17 cellular contexts compared by ENCODE assay signal in the genomic region with DNA sequence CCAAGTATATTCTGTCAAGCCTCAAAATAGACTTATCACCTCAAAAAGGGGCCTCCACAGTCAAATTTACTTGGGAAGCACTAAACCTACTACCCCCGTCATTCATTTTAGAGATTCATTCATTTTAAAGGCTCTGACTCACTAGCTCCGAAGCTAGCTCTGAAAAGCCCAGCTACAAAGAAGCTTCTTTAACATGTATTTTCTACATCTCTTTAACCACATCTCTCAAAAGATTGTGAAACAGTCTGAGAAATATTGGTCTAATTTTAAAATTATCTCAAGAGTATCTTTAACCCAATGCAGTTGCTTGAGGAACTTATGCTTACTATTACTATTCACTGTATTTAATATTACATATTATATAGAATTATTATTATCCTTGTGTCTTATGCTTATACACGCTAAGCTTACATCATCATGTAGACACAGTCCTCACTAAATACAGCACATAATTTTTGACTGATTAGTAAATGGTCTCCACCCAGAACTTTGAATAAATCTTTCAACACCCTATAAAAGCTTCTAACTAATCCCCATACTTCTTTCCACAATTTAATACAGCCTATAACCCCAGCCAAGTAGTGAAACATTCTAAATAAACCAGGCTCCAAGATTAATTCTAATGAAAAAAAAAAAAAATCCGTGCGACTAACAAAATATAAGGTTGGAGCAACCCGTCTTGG. TPM values are rescaled to one million over a fixed set of nuclear protein-coding genes. Genes with fewer than 3 reads are reported as not detected.
DNase-seq lines count a peak whose midpoint lies in the region; ATAC-seq and TF ChIP-seq lines count a peak whose summit lies in the region.
"Had no signal": no experiment of that assay in that cellular context is flagged by ENCODE, and none has a peak within 500 bp of the region (broad histone marks: within the 10 kb centered on the region; RNA-seq: fewer than 3 reads in every experiment).

No MANE protein-coding gene starts in this region.

- no peaks in the 10 kb centered on the region for H3K9me3 ChIP-seq in sigmoid colon
- H3K9me3 ChIP-seq: Peyer's patch had no signal

- ATAC-seq in GM18519 (IDR thresholded peaks at IDR 0.05; ENCODE audit: low FRiP score, unreplicated experiment) (no peak), HG02588 (IDR thresholded peaks at IDR 0.05; ENCODE audit: unreplicated experiment) (no peak)
- ATAC-seq: activated CD8-positive, alpha-beta memory T cell treated with anti-CD3 and anti-CD28 coated beads, Interleukin-2, amount 10 ng/mL, durations not matched to agents 7 days and 5 days had no signal

- H3K4me3 ChIP-seq in sigmoid colon, result peak overlapping the region in 3 of 4 donors; percentile 78 to 97 (median 97)
- H3K4me3 ChIP-seq: Peyer's patch had no signal

- peaks cover 0 to 32% (median 2%) of the 10 kb centered on the region in 4 donors for H3K36me3 ChIP-seq in sigmoid colon
- H3K36me3 ChIP-seq: Peyer's patch had no signal

- peaks cover 0 to 84% (median 60%) of the 10 kb centered on the region in 4 donors for H3K4me1 ChIP-seq in sigmoid colon
- H3K4me1 ChIP-seq: Peyer's patch had no signal

- peak overlapping the region; percentile 35 for H3K27ac ChIP-seq in epithelial cell of prostate
- peak overlapping the region; percentile 39 to 99 (median 94) for H3K27ac ChIP-seq in sigmoid colon
- H3K27ac ChIP-seq: Peyer's patch had no signal

- H3K27me3 ChIP-seq in sigmoid colon, result no peaks in the 10 kb centered on the region
- H3K27me3 ChIP-seq: Peyer's patch had no signal

- peaks cover 0 to 11% of the 10 kb centered on the region in 2 donors for H3K36me3 Mint-ChIP-seq in CD14-positive monocyte

- H3K4me1 Mint-ChIP-seq in CD14-positive monocyte, result peaks cover 53% of the 10 kb centered on the region
- H3K4me1 Mint-ChIP-seq: activated CD8-positive, alpha-beta memory T cell treated with anti-CD3 and anti-CD28 coated beads, Interleukin-2, amount 10 ng/mL, durations not matched to agents 7 days and 5 days had no signal

- DNase-seq in CD14-positive monocyte (ENCODE audit: low spot score), result no peak
- DNase-seq in MV-4-11 (lab: John Stamatoyannopoulos, UW), result peak; percentile 29
- DNase-seq in epithelial cell of prostate (ENCODE audit: low read depth, low spot score), result no peak
- DNase-seq in sigmoid colon, result no peak
- no peak for DNase-seq in DMS53 treated with DMSO at 0.1 percent for 48 hours (lab: John Stamatoyannopoulos, UW; ENCODE audit: unreplicated experiment)
- DNase-seq in central memory CD4-positive, alpha-beta T cell, result no peak
- DNase-seq: activated CD4-positive, CD25-positive, alpha-beta regulatory T cell; activated CD8-positive, alpha-beta memory T cell treated with anti-CD3 and anti-CD28 coated beads, Interleukin-2, amount 10 ng/mL, durations not matched to agents 7 days and 5 days; activated gamma-delta T cell; C1 segment of cervical spinal cord; DMS79 treated with DMSO at 0.1 percent for 48 hours; effector CD4-positive, alpha-beta T cell; NCI-H446 treated with DMSO at 0.1 percent for 48 hours; Peyer's patch; stimulated activated CD4-positive, alpha-beta T cell treated with anti-CD3 and anti-CD28 coated beads, Interleukin-4, amount 100 ng/mL, for 4 hours had no signal

- WGBS in sigmoid colon, 2 donors, result 87 to 94% methylated on average over 6 of the region's 6 CpGs

- no peak for TF ChIP-seq POLR2A in sigmoid colon (IDR thresholded peaks at IDR 0.05)

- TF ChIP-seq CTCF in CD14-positive monocyte (IDR thresholded peaks at IDR 0.05), result no peak
- TF ChIP-seq CTCF in sigmoid colon (IDR thresholded peaks at IDR 0.05), result no peak

- TF ChIP-seq EP300 in sigmoid colon (IDR thresholded peaks at IDR 0.05), result no peak

- peak overlapping the region; percentile 56 to 87 (median 73) for H3K27ac Mint-ChIP-seq in CD14-positive monocyte
- H3K27ac Mint-ChIP-seq: activated CD8-positive, alpha-beta memory T cell treated with anti-CD3 and anti-CD28 coated beads, Interleukin-2, amount 10 ng/mL, durations not matched to agents 7 days and 5 days had no signal

- H3K4me3 Mint-ChIP-seq in CD14-positive monocyte, result no peak overlapping the region
- H3K4me3 Mint-ChIP-seq: activated CD8-positive, alpha-beta memory T cell treated with anti-CD3 and anti-CD28 coated beads, Interleukin-2, amount 10 ng/mL, durations not matched to agents 7 days and 5 days had no signal

- intact Hi-C loops in CD14-positive monocyte (cut with micrococcal nuclease) (loop anchor here in 1 of 2 donors (5.0 kb wide), 1 partner anchor 36 kb away; no protein-coding TSS in a partner anchor), sigmoid colon (cut with DNase I) (no loop called here)

- H3K9me3 Mint-ChIP-seq in CD14-positive monocyte, result peaks cover 0 to 3% (median 0%) of the 10 kb centered on the region in 7 donors

- no peaks in the 10 kb centered on the region for H3K27me3 Mint-ChIP-seq in CD14-positive monocyte (ENCODE audit: low read depth in 3 of 3)
- H3K27me3 Mint-ChIP-seq: activated CD8-positive, alpha-beta memory T cell treated with anti-CD3 and anti-CD28 coated beads, Interleukin-2, amount 10 ng/mL, durations not matched to agents 7 days and 5 days had no signal

RNA-seq across cellular contexts. Expression of a gene that starts 7.8 kb away (rescaled TPM):
- polyA plus RNA-seq in CD14-positive monocyte (under 1 TPM; 0.27 to 0.93 TPM), sigmoid colon (1 to 10 TPM in 2 of 3 donors, under 1 TPM in 1; 0.23 to 6.8 (median 1.8) TPM)
- total RNA-seq in sigmoid colon, result 100 to 1,000 TPM; 179 to 346 (median 240) TPM
